In genomic region chr1:174068000-174068399, GRCh38 we compare ENCODE assay signal across 18 cellular contexts. TPM values are rescaled to one million over a fixed set of nuclear protein-coding genes. Genes with fewer than 3 reads are reported as not detected.
DNase-seq lines count a peak whose midpoint lies in the region; ATAC-seq, FAIRE-seq and TF ChIP-seq lines count a peak whose summit lies in the region.
"Had no signal": no experiment of that assay in that cellular context is flagged by ENCODE, and none has a peak within 500 bp of the region (broad histone marks: within the 10 kb centered on the region; RNA-seq: fewer than 3 reads in every experiment).

No MANE protein-coding gene starts in this region.

- H3K27me3 Mint-ChIP-seq in T-helper 17 cell (peaks cover 21% of the 10 kb centered on the region), Caco-2 (ENCODE audit: insufficient read depth, unreplicated experiment) (peaks cover 15% of the 10 kb centered on the region)

- H3K79me2 ChIP-seq in Loucy (ENCODE audit: insufficient read depth, low read length): no peaks in the 10 kb centered on the region
- no peaks in the 10 kb centered on the region for H3K79me2 ChIP-seq in keratinocyte (ENCODE audit: control insufficient read depth, insufficient read depth, low read length)

- intact Hi-C loops in Caco-2 (cut with micrococcal nuclease; ENCODE audit: unreplicated experiment): no loop called here

- CTCF ChIA-PET in Caco-2 (lab: Charles Lee): no interaction called here

- POLR2A ChIA-PET in Caco-2 (lab: Charles Lee): no interaction called here

- H3K36me3 ChIP-seq in Loucy (ENCODE audit: insufficient read depth, low read length): no peaks in the 10 kb centered on the region
- no peaks in the 10 kb centered on the region for H3K36me3 ChIP-seq in keratinocyte (ENCODE audit: control insufficient read depth in 2 of 2, extremely low read depth in 1 of 2, insufficient read depth in 2 of 2, low read length in 2 of 2)
- H3K36me3 ChIP-seq in Caco-2 (ENCODE audit: control insufficient read depth, insufficient read depth, low read length): no peaks in the 10 kb centered on the region
- H3K36me3 ChIP-seq: BE2C, tibial artery had no signal

- peak; percentile 37 for ATAC-seq in T-helper 17 cell
- ATAC-seq: Right ventricle myocardium inferior had no signal

- H4K20me1 ChIP-seq in Loucy (ENCODE audit: insufficient read depth, low read length, poor library complexity, severe bottlenecking): no peaks in the 10 kb centered on the region
- H4K20me1 ChIP-seq in keratinocyte (ENCODE audit: control insufficient read depth, extremely low read depth, insufficient read depth, low read length): no peaks in the 10 kb centered on the region

- no peak overlapping the region for H3K27ac ChIP-seq in keratinocyte (ENCODE audit: control insufficient read depth, insufficient read depth, low read length)
- H3K27ac ChIP-seq: tibial artery had no signal

- TF ChIP-seq CTCF in Loucy (conservative IDR thresholded peaks at IDR 0.05; ENCODE audit: low read length): no peak
- TF ChIP-seq CTCF in keratinocyte (optimal IDR thresholded peaks at IDR 0.05 in 1 of 3, IDR thresholded peaks at IDR 0.05 in 1 of 3, conservative IDR thresholded peaks at IDR 0.05 in 1 of 3; ENCODE audit: extremely low read depth in 1 of 3, insufficient read depth in 2 of 3, low read length in 3 of 3): no peak
- TF ChIP-seq CTCF in Caco-2 (IDR thresholded peaks at IDR 0.05; ENCODE audit: insufficient read depth in 1 of 2, low read depth in 1 of 2, low read length in 1 of 2, severe bottlenecking in 1 of 2, unreplicated experiment in 1 of 2): no peak

- H3K4me1 Mint-ChIP-seq in T-helper 17 cell: peaks cover 10% of the 10 kb centered on the region
- H3K4me1 Mint-ChIP-seq in Caco-2 (ENCODE audit: low read depth, unreplicated experiment): no peaks in the 10 kb centered on the region

- FAIRE-seq in keratinocyte (lab: Jason Lieb, UNC) (peak; percentile 69), frontal cortex (lab: Jason Lieb, UNC) (no peak)

- no peak overlapping the region for H2AFZ ChIP-seq in Loucy (ENCODE audit: low read length)
- H2AFZ ChIP-seq in keratinocyte (ENCODE audit: control insufficient read depth, low read length): no peak overlapping the region

- peak overlapping the region; percentile 33 for H3K4me2 ChIP-seq in Loucy (ENCODE audit: low read depth, low read length, poor library complexity, severe bottlenecking)
- H3K4me2 ChIP-seq in keratinocyte (ENCODE audit: control insufficient read depth, extremely low read depth, insufficient read depth, low read depth, low read length): no peak overlapping the region

- no TSS peak for BruUV-seq in Caco-2 (replicated peaks; lab: Mats Ljungman, UMichigan)

- H3K9ac ChIP-seq in Loucy (ENCODE audit: low read depth, low read length, poor library complexity, severe bottlenecking) (no peak overlapping the region), keratinocyte (ENCODE audit: control insufficient read depth, extremely low read depth, insufficient read depth, low read length) (no peak overlapping the region)

- H3K4me1 ChIP-seq in Loucy (ENCODE audit: insufficient read depth, low read length, poor library complexity, severe bottlenecking) (peaks cover 12% of the 10 kb centered on the region), keratinocyte (ENCODE audit: control insufficient read depth, extremely low read depth, insufficient read depth, low read length) (peaks cover 7% of the 10 kb centered on the region), Caco-2 (no peaks in the 10 kb centered on the region)
- H3K4me1 ChIP-seq: BE2C, tibial artery had no signal

- H3K4me3 ChIP-seq in Loucy (ENCODE audit: low read length, poor library complexity, severe bottlenecking): no peak overlapping the region
- H3K4me3 ChIP-seq in keratinocyte (ENCODE audit: control insufficient read depth in 2 of 3, extremely low read depth in 1 of 3, insufficient read depth in 2 of 3, low read depth in 1 of 3, low read length in 3 of 3): no peak overlapping the region
- no peak overlapping the region for H3K4me3 ChIP-seq in Caco-2 (ENCODE audit: low read depth, low read length)
- H3K4me3 ChIP-seq: lung, tibial artery had no signal

- dilution Hi-C loops in keratinocyte (cut with MboI; ENCODE audit: extremely low pct_ligation_motif_present, low sequenced_read_pairs): no loop called here

- H3K9me2 ChIP-seq in Loucy (replicated peaks; ENCODE audit: low read depth, low read length): no peaks in the 10 kb centered on the region

- peaks cover 8% of the 10 kb centered on the region for H3K36me3 Mint-ChIP-seq in T-helper 17 cell (ENCODE audit: low read depth)
- H3K36me3 Mint-ChIP-seq in Caco-2 (ENCODE audit: insufficient read depth, unreplicated experiment): no peaks in the 10 kb centered on the region

- H3K9me1 ChIP-seq in keratinocyte (ENCODE audit: control insufficient read depth, extremely low read depth, insufficient read depth, low read length): no peaks in the 10 kb centered on the region

- peak; percentile 76 for DNase-seq in ELR (ENCODE audit: low read depth)
- DNase-seq in T-helper 17 cell: no peak
- no peak for DNase-seq in keratinocyte (ENCODE audit: low read depth, low spot score)
- no peak for DNase-seq in SHP77 (lab: John Stamatoyannopoulos, UW)
- no peak for DNase-seq in H4 (ENCODE audit: low spot score)
- no peak for DNase-seq in Caco-2
- DNase-seq in frontal cortex (ENCODE audit: low spot score in 2 of 2): no peak
- DNase-seq: aorta; BE2C; NCI-H1694 treated with DMSO at 0.1 percent for 48 hours; NCI-H526 treated with DMSO at 0.1 percent for 48 hours; retina; stimulated activated CD4-positive, alpha-beta T cell treated with anti-CD3 and anti-CD28 coated beads, Interleukin-1b, Interleukin-23, amount 100 ng/mL, for 48 hours; stimulated activated CD8-positive, alpha-beta memory T cell treated with anti-CD3 and anti-CD28 coated beads, Interleukin-4, amount 100 ng/mL, for 48 hours; tibial artery had no signal

- H3F3A ChIP-seq in Loucy (ENCODE audit: low read depth): no peaks in the 10 kb centered on the region

- no peaks in the 10 kb centered on the region for H3K9me3 ChIP-seq in Loucy (ENCODE audit: insufficient read depth, low read depth, low read length)
- H3K9me3 ChIP-seq in T-helper 17 cell (ENCODE audit: control insufficient read depth, low read length, poor library complexity, severe bottlenecking): no peaks in the 10 kb centered on the region
- no peaks in the 10 kb centered on the region for H3K9me3 ChIP-seq in keratinocyte (ENCODE audit: control insufficient read depth, low read depth, low read length)
- no peaks in the 10 kb centered on the region for H3K9me3 ChIP-seq in Caco-2
- H3K9me3 ChIP-seq: BE2C, tibial artery had no signal

- H3K4me3 Mint-ChIP-seq in T-helper 17 cell (no peak overlapping the region), Caco-2 (ENCODE audit: unreplicated experiment) (no peak overlapping the region)

- H3K9me3 Mint-ChIP-seq in Caco-2 (ENCODE audit: unreplicated experiment): no peaks in the 10 kb centered on the region

- H3K27ac Mint-ChIP-seq in T-helper 17 cell (peak overlapping the region; percentile 14), Caco-2 (ENCODE audit: unreplicated experiment) (no peak overlapping the region)

- no peaks in the 10 kb centered on the region for H3K27me3 ChIP-seq in Loucy (ENCODE audit: insufficient read depth, low read length, poor library complexity, severe bottlenecking)
- H3K27me3 ChIP-seq in keratinocyte (ENCODE audit: control insufficient read depth, extremely low read depth, insufficient read depth, low read length): no peaks in the 10 kb centered on the region
- H3K27me3 ChIP-seq in Caco-2 (replicated peaks; ENCODE audit: control insufficient read depth, insufficient read depth, low read length): no peaks in the 10 kb centered on the region
- H3K27me3 ChIP-seq: BE2C, tibial artery had no signal

RNA-seq across cellular contexts. Expression of gene RC3H1, which starts 45.8 kb away (rescaled TPM):
- total RNA-seq in T-helper 17 cell (10 to 100 TPM; 41.7 to 50.0 TPM), Caco-2 (2022) (29.2 and 36.3 TPM in 2 replicates), frontal cortex (27.3 TPM)
- 10.0 to 12.4 TPM (median 10.4 TPM) in 3 replicates for polyA plus RNA-seq in keratinocyte
- polyA plus RNA-seq in keratinocyte (2011; ENCODE audit: low read depth): 18.4 TPM
- 5.7 and 8.7 TPM in 2 replicates for polyA plus RNA-seq in keratinocyte (2011; cell fraction: cytosol; rRNA removed)
- polyA plus RNA-seq in keratinocyte (2011; cell fraction: nucleus; rRNA removed): 14.2 and 16.1 TPM in 2 replicates
- polyA plus RNA-seq in keratinocyte (2012; ENCODE audit: low replicate concordance): 5.2 and 5.3 TPM in 2 replicates
- polyA minus RNA-seq in keratinocyte: 34.3 to 75.9 TPM (median 64.7 TPM) in 3 replicates
- 24.6 TPM for polyA minus RNA-seq in keratinocyte (2011; cell fraction: cytosol; rRNA and poly(A)+ RNA removed)
- 44.8 and 69.6 TPM in 2 replicates for polyA minus RNA-seq in keratinocyte (2011; cell fraction: nucleus; rRNA and poly(A)+ RNA removed)
- total RNA-seq in H4 (2014; rRNA removed; shearing (Covaris generic)): 8.8 and 9.5 TPM in 2 replicates
